ENCODE assay signal across 1 cellular context in the genomic region with DNA sequence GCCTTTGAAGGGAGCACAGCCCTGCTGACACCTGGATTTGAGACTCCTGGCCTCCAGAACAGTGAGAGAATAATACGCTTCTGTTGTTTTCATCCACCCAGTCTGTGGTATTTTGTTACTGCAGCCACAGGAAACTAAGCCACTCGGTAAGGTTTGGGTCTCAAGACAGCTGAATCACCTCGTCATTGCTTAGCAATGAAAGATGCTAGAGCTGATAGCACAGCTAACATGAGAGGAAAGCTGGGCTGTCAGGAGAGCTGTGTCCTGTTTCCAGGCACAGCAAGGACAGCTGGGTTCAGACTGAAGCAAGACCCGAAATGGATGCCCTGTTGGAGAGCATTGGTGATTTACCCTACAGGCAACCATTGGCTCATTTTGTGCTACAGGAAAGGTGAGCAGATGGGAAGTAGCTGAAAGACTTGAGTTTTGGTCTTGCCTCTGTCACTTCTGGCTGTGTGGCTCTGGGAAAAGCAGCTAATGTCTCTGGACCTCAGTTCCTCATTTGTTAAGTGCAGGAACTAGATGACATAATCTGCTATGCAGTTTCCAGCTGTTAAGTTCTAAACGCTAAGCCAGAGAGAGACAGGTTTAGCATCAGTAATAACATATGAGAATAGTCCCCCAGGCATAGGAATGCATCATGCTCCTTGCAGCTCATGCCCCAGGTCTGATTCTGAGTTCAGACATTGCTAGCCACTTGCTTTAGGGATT.
TF ChIP-seq lines count a peak whose summit lies in the region.

No MANE protein-coding gene starts in this region.

TF ChIP-seq in GM23338, 12 proteins besides CTCF, POLR2A, EP300 and RAD21:
- TF ChIP-seq REST (IDR thresholded peaks at IDR 0.05; ENCODE audit: unreplicated experiment) = no peak
TF ChIP-seq in GM23338: peak in this region for 0.
